ENCODE assay signal across 8 cellular contexts in genomic region chr10:58266826-58267712, GRCh38. TPM values are rescaled to one million over a fixed set of nuclear protein-coding genes. Genes with fewer than 3 reads are reported as not detected.
DNase-seq lines count a peak whose midpoint lies in the region; TF ChIP-seq lines count a peak whose summit lies in the region.

No MANE protein-coding gene starts in this region.

- DNase-seq in G401 (ENCODE audit: low spot score) (peak; percentile 51), NCI-H460 (ENCODE audit: extremely low read depth, low read depth) (peak; percentile 14), epithelial cell of prostate (ENCODE audit: low read depth, low spot score) (no peak), mesenteric fat pad (ENCODE audit: low spot score) (peak; percentile 91), SHP77 treated with DMSO at 0.1 percent for 48 hours (lab: John Stamatoyannopoulos, UW) (no peak)
- DNase-seq in activated CD8-positive, alpha-beta memory T cell treated with anti-CD3 and anti-CD28 coated beads, Interleukin-2, amount 50 U/mL, for 48 hours = peak; percentile 67
- peak; percentile 14 for DNase-seq in stimulated activated naive CD4-positive, alpha-beta T cell treated with Interleukin-2 at 50 U/mL for 16 hours (lab: John Stamatoyannopoulos, UW)

- H3K9me3 ChIP-seq in HEK293 (ENCODE audit: control insufficient read depth, insufficient read depth, low read depth, low read length) = no peaks in the 10 kb centered on the region

- peaks cover 6% of the 10 kb centered on the region; the same call in 1 of the 2 replicates for H3K4me1 ChIP-seq in HEK293 (ENCODE audit: control insufficient read depth, insufficient read depth, low read length)

- POLR2A ChIA-PET in HEK293 (lab: Yijun Ruan, JAX) = interaction anchor here (0.5 kb wide), 1 partner anchor 47 kb away, joined by 3 read pairs; no protein-coding TSS in a partner anchor

- peak overlapping the region; percentile 85 for H3K27ac ChIP-seq in HEK293 (ENCODE audit: extremely low read depth, low read depth, low read length)
- peak overlapping the region; percentile 90 for H3K27ac ChIP-seq in epithelial cell of prostate

- no peaks in the 10 kb centered on the region for H3K36me3 ChIP-seq in HEK293 (ENCODE audit: control insufficient read depth in 2 of 2, insufficient read depth in 1 of 2, low read length in 2 of 2)

- CTCF ChIA-PET in HEK293 (lab: Yijun Ruan, JAX) = interaction anchor here (0.7 to 1.2 kb wide), 2 partner anchors 24 to 28 kb away, joined by 3 read pairs; no protein-coding TSS in a partner anchor

- in situ Hi-C loops in G401 (cut with HindIII; ENCODE audit: low sequenced_read_pairs) = no loop called here

- H3K4me3 ChIP-seq in HEK293 (ENCODE audit: low read depth, low read length) = peak overlapping the region; percentile 64

- no peak for TF ChIP-seq CTCF in HEK293 (tag by site-specific recombination; IDR thresholded peaks at IDR 0.05)

TF ChIP-seq in HEK293, 187 proteins besides CTCF, POLR2A, EP300 and RAD21 (continues in another document):
- TF ChIP-seq ZNF660 (tag by site-specific recombination; IDR thresholded peaks at IDR 0.05) (no peak), ZNF302 (tag by site-specific recombination; IDR thresholded peaks at IDR 0.05; ENCODE audit: low read depth) (no peak), ZNF324 (tag by site-specific recombination; IDR thresholded peaks at IDR 0.05) (no peak), PRDM2 (tag by site-specific recombination; IDR thresholded peaks at IDR 0.05; ENCODE audit: borderline replicate concordance) (no peak), ZNF837 (tag by site-specific recombination; IDR thresholded peaks at IDR 0.05) (no peak), ZNF19 (tag by site-specific recombination; IDR thresholded peaks at IDR 0.05; ENCODE audit: low read depth) (no peak), KLF10 (tag by site-specific recombination; IDR thresholded peaks at IDR 0.05) (no peak; the same call in 1 of the 2 replicates), ZNF114 (tag by site-specific recombination; IDR thresholded peaks at IDR 0.05) (no peak), ZBTB1 (tag by site-specific recombination; IDR thresholded peaks at IDR 0.05) (no peak), SP3 (tag by site-specific recombination; IDR thresholded peaks at IDR 0.05) (peak; percentile 66), ZNF518A (tag by site-specific recombination; conservative IDR thresholded peaks at IDR 0.05; ENCODE audit: low read depth) (no peak), ZNF530 (tag by site-specific recombination; IDR thresholded peaks at IDR 0.05; ENCODE audit: low read depth) (no peak), ZNF658 (tag by site-specific recombination; IDR thresholded peaks at IDR 0.05) (no peak), ZNF629 (tag by site-specific recombination; IDR thresholded peaks at IDR 0.05) (no peak; the same call in 1 of the 2 replicates), ZFHX2 (tag by site-specific recombination; conservative IDR thresholded peaks at IDR 0.05) (peak; percentile 20; the same call in 1 of the 2 replicates), ZNF394 (tag by site-specific recombination; IDR thresholded peaks at IDR 0.05; ENCODE audit: borderline replicate concordance) (no peak), KLF16 (tag by site-specific recombination; IDR thresholded peaks at IDR 0.05) (peak; percentile 88)
- TF ChIP-seq, protein P1, sequence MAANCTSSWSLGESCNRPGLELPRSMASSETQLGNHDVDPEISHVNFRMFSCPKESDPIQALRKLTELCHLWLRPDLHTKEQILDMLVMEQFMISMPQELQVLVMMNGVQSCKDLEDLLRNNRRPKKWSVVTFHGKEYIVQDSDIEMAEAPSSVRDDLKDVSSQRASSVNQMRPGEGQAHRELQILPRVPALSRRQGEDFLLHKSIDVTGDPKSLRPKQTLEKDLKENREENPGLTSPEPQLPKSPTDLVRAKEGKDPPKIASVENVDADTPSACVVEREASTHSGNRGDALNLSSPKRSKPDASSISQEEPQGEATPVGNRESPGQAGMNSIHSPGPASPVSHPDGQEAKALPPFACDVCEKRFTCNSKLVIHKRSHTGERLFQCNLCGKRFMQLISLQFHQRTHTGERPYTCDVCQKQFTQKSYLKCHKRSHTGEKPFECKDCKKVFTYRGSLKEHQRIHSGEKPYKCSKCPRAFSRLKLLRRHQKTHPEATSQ (tag by site-specific recombination; IDR thresholded peaks at IDR 0.05) = 0 out of 2 replicates have a peak, but pooled peaks have one; percentile 23

RNA-seq across cellular contexts. Expression of gene IPMK, which starts 0.6 kb away (rescaled TPM):
- total RNA-seq in G401 (2014; rRNA removed; shearing (Covaris generic)) = 1.4 and 1.9 TPM in 2 replicates
- 9.6 and 10.7 TPM in 2 replicates for total RNA-seq in NCI-H460 (2014; rRNA removed; shearing (Covaris generic))
- polyA plus RNA-seq in NCI-H460 (2014; cell fraction: nucleus; rRNA removed) = 3.3 and 7.3 TPM in 2 replicates
- 5.7 TPM for total RNA-seq in mesenteric fat pad

RNA-seq across cellular contexts. Expression of gene CISD1, which starts 1.9 kb away (rescaled TPM):
- total RNA-seq in G401 (2014; rRNA removed; shearing (Covaris generic)) = 39.6 and 44.6 TPM in 2 replicates
- total RNA-seq in NCI-H460 (2014; rRNA removed; shearing (Covaris generic)) = 71.7 and 77.7 TPM in 2 replicates
- polyA plus RNA-seq in NCI-H460 (2014; cell fraction: nucleus; rRNA removed) = 36.7 and 42.0 TPM in 2 replicates
- 23.2 TPM for total RNA-seq in mesenteric fat pad

Comparison
In these comparisons a context has a peak if more than half of its experiments do, and no peak if none do; other contexts are left out.
1. DNase-seq: peak in G401 (single experiment), NCI-H460 (single experiment), activated CD8-positive, alpha-beta memory T cell treated with anti-CD3 and anti-CD28 coated beads, Interleukin-2, amount 50 U/mL, for 48 hours (single experiment), mesenteric fat pad (single experiment) and stimulated activated naive CD4-positive, alpha-beta T cell treated with Interleukin-2 at 50 U/mL for 16 hours (single experiment); none in epithelial cell of prostate (single experiment) and SHP77 treated with DMSO at 0.1 percent for 48 hours (single experiment).